8 cellular contexts compared by ENCODE assay signal in genomic region chr15:31488437-31489204, GRCh38.
A peak's percentile ranks its signal among the peaks of the same experiment; 100 is the strongest.
DNase-seq lines count a peak whose midpoint lies in the region; ATAC-seq and TF ChIP-seq lines count a peak whose summit lies in the region.

No MANE protein-coding gene starts in this region.

- H3K36me3 ChIP-seq in mesenchymal stem cell (ENCODE audit: control insufficient read depth in 1 of 2, insufficient read depth in 2 of 2, low read depth in 1 of 2, low read length in 2 of 2): peaks cover 0 to 2% of the 10 kb centered on the region in 2 experiments

- peaks cover 24% of the 10 kb centered on the region for H3K9me3 ChIP-seq in mesenchymal stem cell (ENCODE audit: control insufficient read depth, low read length)

- no peak overlapping the region for H3K4me3 ChIP-seq in mesenchymal stem cell (ENCODE audit: insufficient read depth in 1 of 2, low read depth in 1 of 2, low read length in 2 of 2)

- peak overlapping the region; percentile 36 for H4K8ac ChIP-seq in mesenchymal stem cell (ENCODE audit: low read length)

- H3K4me3 Mint-ChIP-seq in activated CD4-positive, alpha-beta T cell treated with anti-CD3 and anti-CD28 coated beads, Interleukin-2, amount 10 ng/mL, durations not matched to agents 7 days and 5 days: no peak overlapping the region
- H3K4me3 Mint-ChIP-seq in endothelial cell (ENCODE audit: unreplicated experiment): no peak overlapping the region

- CTCF ChIA-PET in activated CD4-positive, alpha-beta T cell treated with anti-CD3 and anti-CD28 coated beads, Interleukin-2, amount 10 ng/mL, durations not matched to agents 7 days and 5 days (lab: Charles Lee): interaction anchor here (0.6 to 4.5 kb wide), 39 partner anchors 12 to 295 kb away, joined by 3 to 37 read pairs (median 5); partner anchors contain the start of gene KLF13

- peaks cover 63% of the 10 kb centered on the region for H3K4me1 Mint-ChIP-seq in activated CD4-positive, alpha-beta T cell treated with anti-CD3 and anti-CD28 coated beads, Interleukin-2, amount 10 ng/mL, durations not matched to agents 7 days and 5 days
- H3K4me1 Mint-ChIP-seq in endothelial cell (ENCODE audit: unreplicated experiment): no peaks in the 10 kb centered on the region

- peaks cover 11% of the 10 kb centered on the region for H3K4me1 ChIP-seq in mesenchymal stem cell (ENCODE audit: control insufficient read depth, insufficient read depth, low read depth, low read length)

- no peak overlapping the region for H3K14ac ChIP-seq in mesenchymal stem cell (ENCODE audit: low read length in 2 of 2)

- peak; percentile 20 for DNase-seq in stimulated activated CD4-positive, alpha-beta T cell treated with anti-CD3 and anti-CD28 coated beads, Interleukin-2, amount 100 ng/mL, for 4 hours (ENCODE audit: low read depth)
- DNase-seq in stimulated activated CD4-positive, alpha-beta T cell treated with anti-CD3 and anti-CD28 coated beads, Interleukin-4, amount 100 ng/mL, for 4 hours: no peak
- peak; percentile 51 for DNase-seq in NCI-H345 (lab: John Stamatoyannopoulos, UW)
- DNase-seq in activated CD4-positive, alpha-beta T cell treated with anti-CD3 and anti-CD28 coated beads, Interleukin-2, amount 10 ng/mL, durations not matched to agents 7 days and 5 days: peak; percentile 55
- peak; percentile 48 for DNase-seq in endothelial cell (ENCODE audit: low spot score)
- peak; percentile 91 for DNase-seq in mesenchymal stem cell
- DNase-seq in ureter (ENCODE audit: low spot score): peak; percentile 70

- peak overlapping the region; percentile 17 for H3K4me2 ChIP-seq in mesenchymal stem cell (ENCODE audit: low read length, poor library complexity, severe bottlenecking)

- no peak overlapping the region for H2AK5ac ChIP-seq in mesenchymal stem cell (ENCODE audit: low read length, severe bottlenecking)

- H3K9ac ChIP-seq in mesenchymal stem cell (ENCODE audit: low read length): peak overlapping the region; percentile 58

- no peak overlapping the region for H2BK120ac ChIP-seq in mesenchymal stem cell (ENCODE audit: low read depth, low read length)

- H4K91ac ChIP-seq in mesenchymal stem cell (ENCODE audit: low read length): peak overlapping the region; percentile 1

- 35% methylated on average over 6 of the region's 7 CpGs for WGBS in mesenchymal stem cell

- H3K79me1 ChIP-seq in mesenchymal stem cell (replicated peaks; ENCODE audit: low read length, poor library complexity, severe bottlenecking): no peaks in the 10 kb centered on the region

- TF ChIP-seq CTCF in endothelial cell (IDR thresholded peaks at IDR 0.05; ENCODE audit: unreplicated experiment): peak; percentile 85

- H2AFZ ChIP-seq in mesenchymal stem cell (ENCODE audit: low read depth, low read length): peak overlapping the region; percentile 65

- H3K36me3 Mint-ChIP-seq in activated CD4-positive, alpha-beta T cell treated with anti-CD3 and anti-CD28 coated beads, Interleukin-2, amount 10 ng/mL, durations not matched to agents 7 days and 5 days (ENCODE audit: low read depth): peaks cover 13% of the 10 kb centered on the region
- H3K36me3 Mint-ChIP-seq in endothelial cell (ENCODE audit: low read depth, unreplicated experiment): peaks cover 4% of the 10 kb centered on the region

- peaks cover 23% of the 10 kb centered on the region for H3K9me3 Mint-ChIP-seq in activated CD4-positive, alpha-beta T cell treated with anti-CD3 and anti-CD28 coated beads, Interleukin-2, amount 10 ng/mL, durations not matched to agents 7 days and 5 days
- no peaks in the 10 kb centered on the region for H3K9me3 Mint-ChIP-seq in endothelial cell (ENCODE audit: unreplicated experiment)

- no peak overlapping the region for H2BK15ac ChIP-seq in mesenchymal stem cell (ENCODE audit: low read depth, poor library complexity, severe bottlenecking)

- ATAC-seq in HG02973 (IDR thresholded peaks at IDR 0.05; ENCODE audit: unreplicated experiment): peak; percentile 37

- no peaks in the 10 kb centered on the region for H3K27me3 Mint-ChIP-seq in activated CD4-positive, alpha-beta T cell treated with anti-CD3 and anti-CD28 coated beads, Interleukin-2, amount 10 ng/mL, durations not matched to agents 7 days and 5 days
- peaks cover 13% of the 10 kb centered on the region for H3K27me3 Mint-ChIP-seq in endothelial cell (ENCODE audit: unreplicated experiment)

- H3K27ac Mint-ChIP-seq in activated CD4-positive, alpha-beta T cell treated with anti-CD3 and anti-CD28 coated beads, Interleukin-2, amount 10 ng/mL, durations not matched to agents 7 days and 5 days: peak overlapping the region; percentile 61
- H3K27ac Mint-ChIP-seq in endothelial cell (ENCODE audit: unreplicated experiment): no peak overlapping the region

- no peak overlapping the region for H3K27ac ChIP-seq in mesenchymal stem cell (ENCODE audit: low read length, poor library complexity, severe bottlenecking)

- H3K23ac ChIP-seq in mesenchymal stem cell (ENCODE audit: low read length in 2 of 2): peak overlapping the region in 1 of 2 experiments; percentile 74

- no peak overlapping the region for H3K4ac ChIP-seq in mesenchymal stem cell (ENCODE audit: low read depth in 1 of 2, low read length in 2 of 2)

- POLR2A ChIA-PET in activated CD4-positive, alpha-beta T cell treated with anti-CD3 and anti-CD28 coated beads, Interleukin-2, amount 10 ng/mL, durations not matched to agents 7 days and 5 days (lab: Charles Lee): no interaction called here

- H2BK12ac ChIP-seq in mesenchymal stem cell (ENCODE audit: low read length in 2 of 2): peak overlapping the region in 1 of 2 experiments; percentile 35

- H3K27me3 ChIP-seq in mesenchymal stem cell (ENCODE audit: control insufficient read depth in 1 of 2, insufficient read depth in 1 of 2, low read length in 2 of 2): peaks cover 0 to 36% of the 10 kb centered on the region in 2 experiments

- no peak overlapping the region for H2BK5ac ChIP-seq in mesenchymal stem cell (ENCODE audit: low read depth, low read length, poor library complexity, severe bottlenecking)

- H3K18ac ChIP-seq in mesenchymal stem cell (ENCODE audit: low read depth in 1 of 2, low read length in 2 of 2): peak overlapping the region in 1 of 2 experiments; percentile 74

Comparison
In these comparisons a context has a peak if more than half of its experiments do, and no peak if none do; other contexts are left out.
1. DNase-seq: peak in stimulated activated CD4-positive, alpha-beta T cell treated with anti-CD3 and anti-CD28 coated beads, Interleukin-2, amount 100 ng/mL, for 4 hours (single experiment), NCI-H345 (single experiment), activated CD4-positive, alpha-beta T cell treated with anti-CD3 and anti-CD28 coated beads, Interleukin-2, amount 10 ng/mL, durations not matched to agents 7 days and 5 days (single experiment), endothelial cell (single experiment), mesenchymal stem cell (single experiment) and ureter (single experiment); none in stimulated activated CD4-positive, alpha-beta T cell treated with anti-CD3 and anti-CD28 coated beads, Interleukin-4, amount 100 ng/mL, for 4 hours (0 of 2).